12 cellular contexts compared by ENCODE assay signal in the genomic region with DNA sequence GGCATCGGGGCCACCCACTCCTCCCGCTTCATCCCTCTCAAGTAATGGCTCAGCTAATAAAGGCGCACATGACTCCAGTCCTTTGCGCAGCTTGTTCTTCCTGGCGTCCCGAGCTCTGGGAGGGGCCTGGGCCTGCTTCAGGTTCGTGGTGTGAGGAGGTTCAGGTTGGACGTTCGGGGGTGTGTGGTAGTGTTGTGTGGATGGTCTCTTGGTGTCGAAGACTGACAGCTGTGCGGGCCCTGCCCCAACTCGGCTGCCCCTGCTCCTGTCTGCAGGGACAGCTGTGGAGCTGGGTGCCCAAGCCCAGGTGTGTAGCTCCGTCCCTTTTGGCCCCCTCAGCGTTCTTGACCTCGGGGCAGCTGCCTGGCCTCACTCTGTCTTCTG. TPM values are rescaled to one million over a fixed set of nuclear protein-coding genes. Genes with fewer than 3 reads are reported as not detected.
DNase-seq lines count a peak whose midpoint lies in the region; ATAC-seq and TF ChIP-seq lines count a peak whose summit lies in the region.
"Had no signal": no experiment of that assay in that cellular context is flagged by ENCODE, and none has a peak within 500 bp of the region (broad histone marks: within the 10 kb centered on the region; RNA-seq: fewer than 3 reads in every experiment).

No MANE protein-coding gene starts in this region.

- H3K9me3 ChIP-seq in OCI-LY1 (ENCODE audit: low read length), result no peaks in the 10 kb centered on the region
- H3K9me3 ChIP-seq in mammary epithelial cell (replicated peaks; ENCODE audit: insufficient read depth, low read length), result no peaks in the 10 kb centered on the region
- H3K9me3 ChIP-seq in skeletal muscle satellite cell (replicated peaks; ENCODE audit: low read length), result no peaks in the 10 kb centered on the region

- TF ChIP-seq CTCF in OCI-LY1 (IDR thresholded peaks at IDR 0.05; ENCODE audit: low read length) (no peak), mammary epithelial cell (conservative IDR thresholded peaks at IDR 0.05 in 1 of 2, IDR thresholded peaks at IDR 0.05 in 1 of 2; ENCODE audit: extremely low read depth in 1 of 2, insufficient read depth in 1 of 2, low read depth in 1 of 2, low read length in 2 of 2) (no peak)

- no TSS peak for BruUV-seq in mammary epithelial cell (replicated peaks; lab: Mats Ljungman, UMichigan)

- CTCF ChIA-PET in mammary epithelial cell (lab: Charles Lee; ENCODE audit: low non-redundant PET), result no interaction called here

- H3K9me2 ChIP-seq in OCI-LY1 (ENCODE audit: low read depth, low read length), result no peaks in the 10 kb centered on the region

- peak overlapping the region; percentile 14 for H3K27ac ChIP-seq in OCI-LY1 (ENCODE audit: low read depth, low read length, poor library complexity, severe bottlenecking)
- no peak overlapping the region for H3K27ac ChIP-seq in mammary epithelial cell (ENCODE audit: insufficient read depth, low read depth, low read length)

- H4K20me1 ChIP-seq in OCI-LY1 (ENCODE audit: insufficient read depth, low read length) (no peaks in the 10 kb centered on the region), mammary epithelial cell (ENCODE audit: insufficient read depth, low read length) (peaks cover 9% of the 10 kb centered on the region)

- H3K27ac Mint-ChIP-seq in activated T-cell treated with anti-CD3 and anti-CD28 coated beads, Interleukin-2, amount 50 U/mL, for 72 hours, result peak overlapping the region; percentile 90

- H3K4me3 ChIP-seq in OCI-LY1 (ENCODE audit: low read depth, low read length, poor library complexity, severe bottlenecking) (peak overlapping the region; percentile 73), mammary epithelial cell (replicated peaks in 1 of 3; ENCODE audit: insufficient read depth in 1 of 3, low read depth in 2 of 3, low read length in 3 of 3) (no peak overlapping the region), skeletal muscle satellite cell (ENCODE audit: low read length) (peak overlapping the region; percentile 98)
- H3K4me3 ChIP-seq: lung had no signal

- 73% methylated on average over 8 of the region's 15 CpGs for WGBS in mammary epithelial cell (ENCODE audit: low coverage, missing lambda C conversion rate)

- dilution Hi-C loops in mammary epithelial cell (cut with HindIII; ENCODE audit: low sequenced_read_pairs), result loop anchor here (5.0 to 10.0 kb wide), 5 partner anchors 68 to 316 kb away; a partner anchor contains a TSS

- H3K4me2 ChIP-seq in OCI-LY1 (ENCODE audit: low read length) (peak overlapping the region; percentile 74), mammary epithelial cell (ENCODE audit: insufficient read depth, low read depth, low read length) (peak overlapping the region; percentile 99), skeletal muscle satellite cell (ENCODE audit: low read length) (peak overlapping the region; percentile 99)

- H3K4me3 Mint-ChIP-seq in activated T-cell treated with anti-CD3 and anti-CD28 coated beads, Interleukin-2, amount 50 U/mL, for 72 hours, result peak overlapping the region; percentile 97 to 99

- H3K27me3 ChIP-seq in OCI-LY1 (ENCODE audit: insufficient read depth, low read length) (no peaks in the 10 kb centered on the region), mammary epithelial cell (ENCODE audit: insufficient read depth, low read length) (no peaks in the 10 kb centered on the region), skeletal muscle satellite cell (ENCODE audit: control insufficient read depth, insufficient read depth, low read length) (no peaks in the 10 kb centered on the region)

- H3K27me3 Mint-ChIP-seq in activated T-cell treated with anti-CD3 and anti-CD28 coated beads, Interleukin-2, amount 50 U/mL, for 72 hours (ENCODE audit: low read depth), result no peaks in the 10 kb centered on the region

- intact Hi-C loops in mammary epithelial cell (cut with micrococcal nuclease), result no loop called here

- H2AFZ ChIP-seq in OCI-LY1 (ENCODE audit: low read length) (no peak overlapping the region), mammary epithelial cell (ENCODE audit: low read depth, low read length) (no peak overlapping the region)

- H3K79me2 ChIP-seq in OCI-LY1 (ENCODE audit: insufficient read depth, low read length) (peaks cover 14% of the 10 kb centered on the region), mammary epithelial cell (ENCODE audit: insufficient read depth, low read length) (peaks cover 42% of the 10 kb centered on the region)

- in situ Hi-C loops in mammary epithelial cell (cut with MboI; ENCODE audit: low sequenced_read_pairs in 2 of 2), result no loop called here

- H3K4me1 Mint-ChIP-seq in activated T-cell treated with anti-CD3 and anti-CD28 coated beads, Interleukin-2, amount 50 U/mL, for 72 hours (ENCODE audit: low read depth), result peaks cover 36% of the 10 kb centered on the region

- H3K4me1 ChIP-seq in OCI-LY1 (ENCODE audit: insufficient read depth, low read length, severe bottlenecking), result peaks cover 52% of the 10 kb centered on the region
- H3K4me1 ChIP-seq in mammary epithelial cell (ENCODE audit: insufficient read depth, low read length), result peaks cover 33% of the 10 kb centered on the region
- peaks cover 28% of the 10 kb centered on the region for H3K4me1 ChIP-seq in skeletal muscle satellite cell (ENCODE audit: control insufficient read depth, insufficient read depth, low read length)

- H3F3A ChIP-seq in OCI-LY1 (ENCODE audit: insufficient read depth, low read length), result peaks cover 11% of the 10 kb centered on the region; the same call in 1 of the 2 replicates

- peaks cover 12 to 27% of the 10 kb centered on the region in 2 donors for H3K36me3 Mint-ChIP-seq in activated T-cell treated with anti-CD3 and anti-CD28 coated beads, Interleukin-2, amount 50 U/mL, for 72 hours (ENCODE audit: insufficient read depth in 2 of 2)

- peaks cover 45% of the 10 kb centered on the region for H3K36me3 ChIP-seq in OCI-LY1 (ENCODE audit: insufficient read depth, low read length)
- peaks cover 19% of the 10 kb centered on the region for H3K36me3 ChIP-seq in mammary epithelial cell (ENCODE audit: insufficient read depth, low read length)
- H3K36me3 ChIP-seq in skeletal muscle satellite cell (ENCODE audit: insufficient read depth, low read length), result peaks cover 49% of the 10 kb centered on the region

- H3K9me3 Mint-ChIP-seq in activated T-cell treated with anti-CD3 and anti-CD28 coated beads, Interleukin-2, amount 50 U/mL, for 72 hours, result no peaks in the 10 kb centered on the region

- H3K9ac ChIP-seq in OCI-LY1 (ENCODE audit: low read length) (peak overlapping the region; percentile 54; the same call in 1 of the 2 replicates), mammary epithelial cell (ENCODE audit: insufficient read depth, low read length) (no peak overlapping the region), skeletal muscle satellite cell (ENCODE audit: low read depth, low read length) (peak overlapping the region; percentile 29)

- no peak for ATAC-seq in activated T-cell treated with anti-CD3 and anti-CD28 coated beads, Interleukin-2, amount 50 U/mL, for 72 hours (replicated peaks in 1 of 2)
- ATAC-seq in GM21529 (IDR thresholded peaks at IDR 0.05; ENCODE audit: unreplicated experiment), result no peak
- ATAC-seq: right cardiac atrium had no signal

- no peak for DNase-seq in activated T-cell treated with anti-CD3 and anti-CD28 coated beads, Interleukin-2, amount 50 U/mL, for 72 hours
- no peak for DNase-seq in activated T-cell treated with anti-CD3 and anti-CD28 coated beads, Interleukin-2, amount 50 U/mL, for 1 hour
- DNase-seq in mammary epithelial cell (no peak), kidney tubule cell (ENCODE audit: low spot score) (no peak), NOMO-1 (lab: John Stamatoyannopoulos, UW; ENCODE audit: unreplicated experiment in 2 of 2) (no peak)
- DNase-seq: activated effector memory CD4-positive, alpha-beta T cell treated with anti-CD3 and anti-CD28 coated beads, Interleukin-2, amount 50 U/mL, for 16 hours; NCI-H1092 treated with DMSO at 0.1 percent for 48 hours had no signal

RNA-seq across cellular contexts. Expression of a gene that starts 2.2 kb away (rescaled TPM):
- 1,000 to 10,000 TPM; 1,293 to 1,490 TPM for total RNA-seq in activated T-cell treated with anti-CD3 and anti-CD28 coated beads, Interleukin-2, amount 50 U/mL, for 72 hours
- 100 to 1,000 TPM; 318 to 950 TPM for total RNA-seq in mammary epithelial cell
- polyA plus RNA-seq in mammary epithelial cell, result 2,121 TPM
- polyA minus RNA-seq in mammary epithelial cell, result 372 TPM
- total RNA-seq in skeletal muscle satellite cell (2012; rRNA removed), result 803 and 928 TPM in 2 replicates

RNA-seq across cellular contexts. Expression of a gene that starts 9.5 kb away (rescaled TPM):
- total RNA-seq in activated T-cell treated with anti-CD3 and anti-CD28 coated beads, Interleukin-2, amount 50 U/mL, for 72 hours, result under 1 TPM; 0.02 to 0.14 TPM
- under 1 TPM; under 0.01 to 0.19 TPM for total RNA-seq in mammary epithelial cell
- 0.08 TPM for polyA plus RNA-seq in mammary epithelial cell
- polyA minus RNA-seq in mammary epithelial cell, result not detected
- total RNA-seq in skeletal muscle satellite cell (2012; rRNA removed), result under 0.01 and 0.51 TPM in 2 replicates

RNA-seq across cellular contexts. Expression of a gene that starts 33.0 kb away (rescaled TPM):
- total RNA-seq in activated T-cell treated with anti-CD3 and anti-CD28 coated beads, Interleukin-2, amount 50 U/mL, for 72 hours, result 100 to 1,000 TPM; 219 to 252 TPM
- total RNA-seq in mammary epithelial cell, result 100 to 1,000 TPM in 1 of 2 donors, 10 to 100 TPM in 1; 32.8 to 163 TPM
- polyA plus RNA-seq in mammary epithelial cell, result 56.3 TPM
- 238 TPM for polyA minus RNA-seq in mammary epithelial cell
- 54.8 and 58.5 TPM in 2 replicates for total RNA-seq in skeletal muscle satellite cell (2012; rRNA removed)

RNA-seq across cellular contexts. Expression of a gene that starts 38.6 kb away (rescaled TPM):
- 10 to 100 TPM; 28.1 to 31.7 TPM for total RNA-seq in activated T-cell treated with anti-CD3 and anti-CD28 coated beads, Interleukin-2, amount 50 U/mL, for 72 hours
- total RNA-seq in mammary epithelial cell, result 10 to 100 TPM; 25.8 to 41.9 TPM
- polyA plus RNA-seq in mammary epithelial cell, result 22.2 TPM
- 9.1 TPM for polyA minus RNA-seq in mammary epithelial cell
- total RNA-seq in skeletal muscle satellite cell (2012; rRNA removed), result 25.3 and 32.4 TPM in 2 replicates

RNA-seq across cellular contexts. Expression of a gene that starts 39.1 kb away (rescaled TPM):
- 10 to 100 TPM; 13.6 to 17.7 TPM for total RNA-seq in activated T-cell treated with anti-CD3 and anti-CD28 coated beads, Interleukin-2, amount 50 U/mL, for 72 hours
- 10 to 100 TPM in 1 of 2 donors, 1 to 10 TPM in 1; 4.2 to 19.5 TPM for total RNA-seq in mammary epithelial cell
- polyA plus RNA-seq in mammary epithelial cell, result 8.0 TPM
- not detected for polyA minus RNA-seq in mammary epithelial cell
- total RNA-seq in skeletal muscle satellite cell (2012; rRNA removed), result 25.6 and 31.5 TPM in 2 replicates

Comparison
In these comparisons a context has a peak if more than half of its experiments do, and no peak if none do; other contexts are left out.
1. H3K4me3 ChIP-seq: peak in OCI-LY1 (single experiment) and skeletal muscle satellite cell (single experiment); none in mammary epithelial cell (0 of 3).
2. Peak in every context shown above with its lines, with median percentiles within 50 percentile points of each other: H3K4me2 ChIP-seq.